16 cellular contexts compared by ENCODE assay signal in genomic region chr7:28723336-28723735, GRCh38.
"Had no signal": no experiment of that assay in that cellular context is flagged by ENCODE, and none has a peak within 500 bp of the region (broad histone marks: within the 10 kb centered on the region; RNA-seq: fewer than 3 reads in every experiment).

No MANE protein-coding gene starts in this region.

- H3K9me3 ChIP-seq: ascending aorta, gastroesophageal sphincter, sigmoid colon, spleen, uterus had no signal

- H3K27ac ChIP-seq: ascending aorta, gastroesophageal sphincter, sigmoid colon, spleen, uterus had no signal

- H3K4me1 Mint-ChIP-seq: activated naive CD8-positive, alpha-beta T cell treated with anti-CD3 and anti-CD28 coated beads, Interleukin-2, amount 50 U/mL, for 24 hours; activated T-helper 17 cell treated with anti-CD3 and anti-CD28 coated beads, Interleukin-2, amount 50 U/mL, for 72 hours; natural killer cell; stimulated activated naive CD8-positive, alpha-beta T cell treated with anti-CD3 and anti-CD28 coated beads, Interleukin-15, amount 100 ng/mL, for 72 hours had no signal

- H3K27ac Mint-ChIP-seq: activated naive CD4-positive, alpha-beta T cell treated with anti-CD3 and anti-CD28 coated beads for 36 hours; activated naive CD8-positive, alpha-beta T cell treated with anti-CD3 and anti-CD28 coated beads, Interleukin-2, amount 50 U/mL, for 24 hours; activated T-helper 17 cell treated with anti-CD3 and anti-CD28 coated beads, Interleukin-2, amount 50 U/mL, for 72 hours; natural killer cell; stimulated activated naive CD8-positive, alpha-beta T cell treated with anti-CD3 and anti-CD28 coated beads, Interleukin-15, amount 100 ng/mL, for 72 hours had no signal

- H3K4me3 Mint-ChIP-seq: activated naive CD4-positive, alpha-beta T cell treated with anti-CD3 and anti-CD28 coated beads for 36 hours; activated naive CD8-positive, alpha-beta T cell treated with anti-CD3 and anti-CD28 coated beads, Interleukin-2, amount 50 U/mL, for 24 hours; activated T-helper 17 cell treated with anti-CD3 and anti-CD28 coated beads, Interleukin-2, amount 50 U/mL, for 72 hours; natural killer cell; stimulated activated naive CD8-positive, alpha-beta T cell treated with anti-CD3 and anti-CD28 coated beads, Interleukin-15, amount 100 ng/mL, for 72 hours had no signal

- DNase-seq: activated CD4-positive, alpha-beta T cell treated with anti-CD3 and anti-CD28 coated beads for 1 hour; activated CD4-positive, alpha-beta T cell treated with anti-CD3 and anti-CD28 coated beads, Interleukin-2, amount 50 U/mL, for 4 hours; activated naive CD4-positive, alpha-beta T cell treated with anti-CD3 and anti-CD28 coated beads for 36 hours; activated naive CD8-positive, alpha-beta T cell treated with anti-CD3 and anti-CD28 coated beads, Interleukin-2, amount 50 U/mL, for 24 hours; mammary epithelial cell; natural killer cell; sigmoid colon; spleen; stimulated activated naive CD8-positive, alpha-beta T cell treated with anti-CD3 and anti-CD28 coated beads, Interleukin-15, amount 100 ng/mL, for 72 hours; T-helper 1 cell; T1000; uterus had no signal

- H3K36me3 Mint-ChIP-seq: natural killer cell had no signal

- H3K4me3 ChIP-seq: ascending aorta, gastroesophageal sphincter, sigmoid colon, spleen, uterus had no signal

- H3K9me3 Mint-ChIP-seq: activated naive CD4-positive, alpha-beta T cell treated with anti-CD3 and anti-CD28 coated beads for 36 hours; activated naive CD8-positive, alpha-beta T cell treated with anti-CD3 and anti-CD28 coated beads, Interleukin-2, amount 50 U/mL, for 24 hours; activated T-helper 17 cell treated with anti-CD3 and anti-CD28 coated beads, Interleukin-2, amount 50 U/mL, for 72 hours; natural killer cell; stimulated activated naive CD8-positive, alpha-beta T cell treated with anti-CD3 and anti-CD28 coated beads, Interleukin-15, amount 100 ng/mL, for 72 hours had no signal

- H3K36me3 ChIP-seq: sigmoid colon, uterus had no signal

- H3K4me1 ChIP-seq: uterus had no signal

- ATAC-seq: activated naive CD8-positive, alpha-beta T cell treated with anti-CD3 and anti-CD28 coated beads, Interleukin-2, amount 50 U/mL, for 24 hours; activated T-helper 17 cell treated with anti-CD3 and anti-CD28 coated beads, Interleukin-2, amount 50 U/mL, for 72 hours; gastroesophageal sphincter; left lobe of liver; natural killer cell; stimulated activated naive CD8-positive, alpha-beta T cell treated with anti-CD3 and anti-CD28 coated beads, Interleukin-15, amount 100 ng/mL, for 72 hours had no signal

- H3K27me3 ChIP-seq: ascending aorta, gastroesophageal sphincter, sigmoid colon, spleen, uterus had no signal

- H3K27me3 Mint-ChIP-seq: activated naive CD8-positive, alpha-beta T cell treated with anti-CD3 and anti-CD28 coated beads, Interleukin-2, amount 50 U/mL, for 24 hours; activated T-helper 17 cell treated with anti-CD3 and anti-CD28 coated beads, Interleukin-2, amount 50 U/mL, for 72 hours; stimulated activated naive CD8-positive, alpha-beta T cell treated with anti-CD3 and anti-CD28 coated beads, Interleukin-15, amount 100 ng/mL, for 72 hours had no signal
